In the genomic region with DNA sequence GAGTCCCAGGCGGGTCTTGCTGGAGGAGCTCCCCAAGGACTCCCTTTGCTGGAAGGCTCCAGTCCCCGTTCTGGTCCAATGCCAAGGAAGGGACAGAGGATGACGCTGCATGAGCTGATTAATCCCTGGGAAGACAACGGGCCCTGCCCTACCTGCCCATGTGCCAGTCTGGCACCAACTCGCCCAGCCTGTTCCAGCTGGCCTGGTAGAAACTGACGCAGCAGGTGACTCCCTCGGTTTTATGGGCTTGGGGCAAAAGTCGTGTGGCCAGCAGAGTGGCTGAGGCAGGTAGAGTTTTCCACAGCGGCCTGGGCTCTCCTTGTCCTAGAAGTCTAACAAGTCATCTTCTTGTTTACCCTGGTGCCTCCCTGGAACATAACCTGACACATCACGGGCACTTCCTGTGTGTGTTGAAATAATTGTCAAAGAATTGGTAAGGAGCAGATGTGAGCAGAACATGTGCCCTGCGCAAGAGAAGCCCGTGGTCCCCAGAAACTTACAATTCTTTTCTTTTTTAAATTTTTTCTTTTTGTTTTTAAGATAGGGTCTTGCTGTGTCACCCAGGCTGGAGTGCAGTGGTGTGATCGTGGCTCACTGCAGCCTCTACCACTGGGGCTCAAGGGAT, we compare ENCODE assay signal across 15 cellular contexts. TPM values are rescaled to one million over a fixed set of nuclear protein-coding genes. Genes with fewer than 3 reads are reported as not detected.
DNase-seq lines count a peak whose midpoint lies in the region; ATAC-seq and TF ChIP-seq lines count a peak whose summit lies in the region.
"Had no signal": no experiment of that assay in that cellular context is flagged by ENCODE, and none has a peak within 500 bp of the region (broad histone marks: within the 10 kb centered on the region; RNA-seq: fewer than 3 reads in every experiment).

No MANE protein-coding gene starts in this region.

- no peaks in the 10 kb centered on the region for H3K4me1 ChIP-seq in breast epithelium
- H3K4me1 ChIP-seq in SJCRH30: no peaks in the 10 kb centered on the region
- H3K4me1 ChIP-seq: parathyroid adenoma, tibial nerve had no signal

- peak overlapping the region in 1 of 2 donors; percentile 65 for H3K27ac ChIP-seq in breast epithelium
- no peak overlapping the region for H3K27ac ChIP-seq in SJCRH30
- H3K27ac ChIP-seq: parathyroid adenoma had no signal

- DNase-seq in COR-L47 (lab: John Stamatoyannopoulos, UW) (peak; percentile 83), M059J (ENCODE audit: low read depth) (peak; percentile 36), breast epithelium (ENCODE audit: low spot score in 2 of 2) (peak; percentile 54 to 65), mesenteric fat pad (ENCODE audit: low spot score) (peak; percentile 89), SJCRH30 (no peak), NOMO-1 treated with DMSO at 0.1 percent for 48 hours (lab: John Stamatoyannopoulos, UW; ENCODE audit: unreplicated experiment) (no peak)
- no peak for DNase-seq in stimulated activated CD4-positive, alpha-beta T cell treated with anti-CD3 and anti-CD28 coated beads, Interleukin-2, amount 100 ng/mL, for 48 hours
- DNase-seq: activated CD4-positive, alpha-beta T cell treated with anti-CD3 and anti-CD28 coated beads, Interleukin-2, amount 50 U/mL, for 48 hours; activated effector memory CD4-positive, alpha-beta T cell treated with Interleukin-2 at 50 U/mL for 16 hours; DMS79 treated with DMSO at 0.1 percent for 48 hours; NCI-H1048; NCI-H446 treated with DMSO at 0.1 percent for 48 hours had no signal

- no peaks in the 10 kb centered on the region for H3K36me3 ChIP-seq in breast epithelium
- H3K36me3 ChIP-seq in SJCRH30: no peaks in the 10 kb centered on the region
- H3K36me3 ChIP-seq: tibial nerve had no signal

- no peak for ATAC-seq in GM21737 (IDR thresholded peaks at IDR 0.05; ENCODE audit: unreplicated experiment)

- no peak for TF ChIP-seq POLR2A in breast epithelium (IDR thresholded peaks at IDR 0.05)

- no peak for TF ChIP-seq CTCF in breast epithelium (IDR thresholded peaks at IDR 0.05)

- H3K27me3 ChIP-seq in breast epithelium: no peaks in the 10 kb centered on the region
- H3K27me3 ChIP-seq in SJCRH30: peaks cover 9% of the 10 kb centered on the region; the same call in 1 of the 2 replicates

- intact Hi-C loops in breast epithelium (cut with DNase I; ENCODE audit: low total_unique reads): no loop called here

- H3K4me3 ChIP-seq in breast epithelium: no peak overlapping the region
- no peak overlapping the region for H3K4me3 ChIP-seq in SJCRH30
- H3K4me3 ChIP-seq: tibial nerve had no signal

- H3K9me3 ChIP-seq in breast epithelium (no peaks in the 10 kb centered on the region), SJCRH30 (replicated peaks) (no peaks in the 10 kb centered on the region)
- H3K9me3 ChIP-seq: tibial nerve had no signal

RNA-seq across cellular contexts. Expression of a gene that starts 20.3 kb away (rescaled TPM):
- 7.7 and 10.9 TPM in 2 replicates for total RNA-seq in M059J (2014; rRNA removed; shearing (Covaris generic))
- total RNA-seq in breast epithelium: 10 to 100 TPM in 2 of 3 donors, 1 to 10 TPM in 1; 9.4 to 16.7 (median 14.1) TPM
- total RNA-seq in mesenteric fat pad: 10.2 TPM
- 15.9 and 16.1 TPM in 2 replicates for total RNA-seq in SJCRH30 (2014; rRNA removed; shearing (Covaris generic))

Comparison
In these comparisons a context has a peak if more than half of its experiments do, and no peak if none do; other contexts are left out.
1. DNase-seq: peak in COR-L47 (single experiment), M059J (single experiment), breast epithelium (2 of 2) and mesenteric fat pad (single experiment); none in stimulated activated CD4-positive, alpha-beta T cell treated with anti-CD3 and anti-CD28 coated beads, Interleukin-2, amount 100 ng/mL, for 48 hours (0 of 2), SJCRH30 (0 of 2) and NOMO-1 treated with DMSO at 0.1 percent for 48 hours (single experiment).